ENCODE assay signal across 18 cellular contexts in the genomic region with DNA sequence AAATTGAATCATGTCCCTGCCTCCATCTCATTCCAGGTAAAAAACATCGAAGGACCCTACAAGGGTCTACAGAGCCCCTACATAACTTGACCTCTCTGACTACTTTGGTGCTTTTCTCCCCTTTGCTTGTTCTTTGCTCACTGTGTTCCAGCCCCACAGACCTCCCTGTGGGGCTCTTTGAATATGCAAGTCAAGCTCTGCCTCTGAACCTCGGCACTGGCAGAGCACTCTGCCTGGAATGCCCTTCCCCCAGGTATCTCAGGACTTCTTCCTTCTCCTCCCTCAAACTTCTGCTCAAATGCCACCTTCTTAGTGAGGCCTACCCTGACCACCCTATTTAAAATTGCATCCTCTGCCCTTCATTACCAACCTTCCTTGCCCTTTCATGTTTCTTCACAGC.
"Had no signal": no experiment of that assay in that cellular context is flagged by ENCODE, and none has a peak within 500 bp of the region (broad histone marks: within the 10 kb centered on the region; RNA-seq: fewer than 3 reads in every experiment).

No MANE protein-coding gene starts in this region.

- H3K4me1 ChIP-seq: psoas muscle, right lobe of liver, thyroid gland, uterus had no signal

- H3K9me3 ChIP-seq: psoas muscle, right lobe of liver, suprapubic skin, thyroid gland, upper lobe of left lung, uterus had no signal

- H3K9me3 Mint-ChIP-seq: naive thymus-derived CD4-positive, alpha-beta T cell; stimulated activated effector memory CD8-positive, alpha-beta T cell treated with anti-CD3 and anti-CD28 coated beads, Interleukin-12 subunit alpha, Interleukin-12 subunit beta, amount 100 ng/mL, for 72 hours had no signal

- DNase-seq: effector CD8-positive, alpha-beta T cell; heart right ventricle; hypothalamus; kidney glomerular epithelial cell; naive thymus-derived CD4-positive, alpha-beta T cell; nephron progenitor cell; psoas muscle; retina; right lobe of liver; stimulated activated CD4-positive, alpha-beta T cell treated with anti-CD3 and anti-CD28 coated beads, Interleukin-4, amount 100 ng/mL, for 1 hour; stimulated activated CD8-positive, alpha-beta memory T cell treated with anti-CD3 and anti-CD28 coated beads, Interleukin-4, amount 100 ng/mL, for 48 hours; stimulated activated naive CD8-positive, alpha-beta T cell treated with anti-CD3 and anti-CD28 coated beads, Interleukin-15, Interleukin-2, amounts not matched to agents 100 U/mL and 50 U/mL, for 24 hours; thyroid gland; upper lobe of left lung; uterus had no signal

- H3K27ac Mint-ChIP-seq: naive thymus-derived CD4-positive, alpha-beta T cell; nephron progenitor cell; stimulated activated effector memory CD8-positive, alpha-beta T cell treated with anti-CD3 and anti-CD28 coated beads, Interleukin-12 subunit alpha, Interleukin-12 subunit beta, amount 100 ng/mL, for 72 hours had no signal

- H3K27me3 ChIP-seq: heart right ventricle, right lobe of liver, suprapubic skin, thyroid gland, upper lobe of left lung, uterus had no signal

- H3K4me3 Mint-ChIP-seq: nephron progenitor cell; stimulated activated effector memory CD8-positive, alpha-beta T cell treated with anti-CD3 and anti-CD28 coated beads, Interleukin-12 subunit alpha, Interleukin-12 subunit beta, amount 100 ng/mL, for 72 hours had no signal

- H3K36me3 Mint-ChIP-seq: stimulated activated effector memory CD8-positive, alpha-beta T cell treated with anti-CD3 and anti-CD28 coated beads, Interleukin-12 subunit alpha, Interleukin-12 subunit beta, amount 100 ng/mL, for 72 hours had no signal

- H3K36me3 ChIP-seq: heart right ventricle, right lobe of liver, suprapubic skin, thyroid gland, upper lobe of left lung, uterus had no signal

- H3K27ac ChIP-seq: coronary artery, heart right ventricle, psoas muscle, right lobe of liver, suprapubic skin, thyroid gland, upper lobe of left lung, uterus had no signal

- H3K4me1 Mint-ChIP-seq: naive thymus-derived CD4-positive, alpha-beta T cell; stimulated activated effector memory CD8-positive, alpha-beta T cell treated with anti-CD3 and anti-CD28 coated beads, Interleukin-12 subunit alpha, Interleukin-12 subunit beta, amount 100 ng/mL, for 72 hours had no signal

- H3K4me3 ChIP-seq: coronary artery, heart right ventricle, psoas muscle, right lobe of liver, suprapubic skin, thyroid gland, upper lobe of left lung, uterus had no signal
